Comparison of ENCODE assay signal across 8 cellular contexts in genomic region chr19:11766597-11767591, GRCh38. TPM values are rescaled to one million over a fixed set of nuclear protein-coding genes. Genes with fewer than 3 reads are reported as not detected.
DNase-seq lines count a peak whose midpoint lies in the region; ATAC-seq and TF ChIP-seq lines count a peak whose summit lies in the region.

Gene ZNF441 (plus strand): TSS chr19:11767000. CDS start chr19:11767194, 194 bp downstream.

- H3K27ac ChIP-seq in left ventricle myocardium inferior (replicated peaks) (peak within 1 kb of the TSS; percentile 92), upper lobe of left lung (peak within 1 kb of the TSS; percentile 87 to 95 (median 90))

- H3K27me3 ChIP-seq in left ventricle myocardium inferior (ENCODE audit: low read depth) (no peaks in the 10 kb centered on the region), upper lobe of left lung (no peaks in the 10 kb centered on the region)

- peak within 1 kb of the TSS; percentile 95 for H3K27ac Mint-ChIP-seq in T-helper 1 cell treated with Interleukin-12 subunit alpha and Interleukin-12 subunit beta and Interleukin-4 antibody, amounts not matched to agents 30 μg/mL and 1 μg/mL, for 36 hours
- H3K27ac Mint-ChIP-seq in progenitor cell of endocrine pancreas = peak within 1 kb of the TSS; percentile 98

- peaks cover 55% of the 10 kb centered on the region for H3K9me3 Mint-ChIP-seq in T-helper 1 cell treated with Interleukin-12 subunit alpha and Interleukin-12 subunit beta and Interleukin-4 antibody, amounts not matched to agents 30 μg/mL and 1 μg/mL, for 36 hours
- H3K9me3 Mint-ChIP-seq in progenitor cell of endocrine pancreas (ENCODE audit: low read depth) = peaks cover 20% of the 10 kb centered on the region

- H3K4me3 ChIP-seq in GM12865 (ENCODE audit: low read depth, low read length) (peak within 1 kb of the TSS; percentile 77), left ventricle myocardium inferior (peak within 1 kb of the TSS; percentile 95), upper lobe of left lung (peak within 1 kb of the TSS; percentile 72 to 98 (median 80))

- peak within 1 kb of the TSS; percentile 94 for H3K4me3 Mint-ChIP-seq in T-helper 1 cell treated with Interleukin-12 subunit alpha and Interleukin-12 subunit beta and Interleukin-4 antibody, amounts not matched to agents 30 μg/mL and 1 μg/mL, for 36 hours
- H3K4me3 Mint-ChIP-seq in progenitor cell of endocrine pancreas (ENCODE audit: low read depth) = peak within 1 kb of the TSS; percentile 97

- peak; percentile 93 for ATAC-seq in HG02759 (IDR thresholded peaks at IDR 0.05; ENCODE audit: unreplicated experiment)
- ATAC-seq in upper lobe of left lung (ENCODE audit: low FRiP score in 2 of 2) = peak; percentile 99 to 100

- H3K9me3 ChIP-seq in left ventricle myocardium inferior (replicated peaks) (peaks cover 25% of the 10 kb centered on the region), upper lobe of left lung (peaks cover 0 to 8% (median 3%) of the 10 kb centered on the region in 4 donors)

- TF ChIP-seq EP300 in upper lobe of left lung (IDR thresholded peaks at IDR 0.05) = no peak

- peak in 3 of 4 donors; percentile 46 to 75 (median 56) for TF ChIP-seq POLR2A in upper lobe of left lung (IDR thresholded peaks at IDR 0.05)

- DNase-seq in GM12865 (ENCODE audit: low read depth) (peak; percentile 96), NCI-H1436 (lab: John Stamatoyannopoulos, UW) (peak; percentile 66), amniotic stem cell (lab: John Stamatoyannopoulos, UW) (peak; percentile 95), left ventricle myocardium inferior (peak; percentile 99), progenitor cell of endocrine pancreas (ENCODE audit: low spot score, unreplicated experiment) (peak; percentile 95), upper lobe of left lung (peak; percentile 98 to 99)

- peaks cover 24% of the 10 kb centered on the region for H3K4me1 ChIP-seq in left ventricle myocardium inferior
- peaks cover 13 to 20% (median 15%) of the 10 kb centered on the region in 4 donors for H3K4me1 ChIP-seq in upper lobe of left lung

- H3K36me3 ChIP-seq in left ventricle myocardium inferior (no peaks in the 10 kb centered on the region), upper lobe of left lung (no peaks in the 10 kb centered on the region)

- H3K27me3 Mint-ChIP-seq in T-helper 1 cell treated with Interleukin-12 subunit alpha and Interleukin-12 subunit beta and Interleukin-4 antibody, amounts not matched to agents 30 μg/mL and 1 μg/mL, for 36 hours (ENCODE audit: low read depth) = no peaks in the 10 kb centered on the region
- H3K27me3 Mint-ChIP-seq in progenitor cell of endocrine pancreas = peaks cover 31% of the 10 kb centered on the region

- 1 to 2% methylated on average over 22 to 38 of the region's 61 CpGs for WGBS in upper lobe of left lung, 2 donors

- intact Hi-C loops in left ventricle myocardium inferior (cut with micrococcal nuclease) = no loop called here

- H3K36me3 Mint-ChIP-seq in T-helper 1 cell treated with Interleukin-12 subunit alpha and Interleukin-12 subunit beta and Interleukin-4 antibody, amounts not matched to agents 30 μg/mL and 1 μg/mL, for 36 hours (ENCODE audit: low read depth) = peaks cover 23% of the 10 kb centered on the region
- peaks cover 13% of the 10 kb centered on the region for H3K36me3 Mint-ChIP-seq in progenitor cell of endocrine pancreas (ENCODE audit: insufficient read depth)

- no peak for TF ChIP-seq CTCF in GM12865 (IDR thresholded peaks at IDR 0.05; ENCODE audit: insufficient read depth, low read depth, low read length, missing control alignments)
- no peak for TF ChIP-seq CTCF in left ventricle myocardium inferior (IDR thresholded peaks at IDR 0.05; ENCODE audit: borderline replicate concordance)
- no peak for TF ChIP-seq CTCF in progenitor cell of endocrine pancreas (IDR thresholded peaks at IDR 0.05; ENCODE audit: unreplicated experiment)
- peak in 2 of 6 experiments; percentile 26 to 29 for TF ChIP-seq CTCF in upper lobe of left lung (IDR thresholded peaks at IDR 0.05)

- H3K4me1 Mint-ChIP-seq in T-helper 1 cell treated with Interleukin-12 subunit alpha and Interleukin-12 subunit beta and Interleukin-4 antibody, amounts not matched to agents 30 μg/mL and 1 μg/mL, for 36 hours (ENCODE audit: low read depth) = peaks cover 12% of the 10 kb centered on the region
- H3K4me1 Mint-ChIP-seq in progenitor cell of endocrine pancreas (ENCODE audit: low read depth) = peaks cover 10% of the 10 kb centered on the region

RNA-seq across cellular contexts. Expression of gene ZNF441, which starts in this region (rescaled TPM):
- total RNA-seq in left ventricle myocardium inferior = 4.3 TPM
- 3.8 and 4.4 TPM in 2 replicates for total RNA-seq in progenitor cell of endocrine pancreas
- 10 to 100 TPM in 1 of 6 donors, 1 to 10 TPM in 5; 2.7 to 12.3 (median 6.9) TPM for total RNA-seq in upper lobe of left lung

Comparison
In these comparisons a context has a peak if more than half of its experiments do, and no peak if none do; other contexts are left out.
1. Peak in every context shown above with its lines: DNase-seq, ATAC-seq, H3K4me3 ChIP-seq and H3K27ac ChIP-seq.